31 cellular contexts compared by ENCODE assay signal in genomic region chr3:106386050-106386449, GRCh38.
DNase-seq lines count a peak whose midpoint lies in the region; ATAC-seq, FAIRE-seq and TF ChIP-seq lines count a peak whose summit lies in the region.
"Had no signal": no experiment of that assay in that cellular context is flagged by ENCODE, and none has a peak within 500 bp of the region (broad histone marks: within the 10 kb centered on the region; RNA-seq: fewer than 3 reads in every experiment).

No MANE protein-coding gene starts in this region.

- ATAC-seq in activated B cell treated with CpG ODN at 0.5 μM for 24 hours (ENCODE audit: low read depth) = peak; percentile 80
- ATAC-seq in GM19463 (IDR thresholded peaks at IDR 0.05; ENCODE audit: unreplicated experiment) = no peak
- ATAC-seq in GM18870 (IDR thresholded peaks at IDR 0.05; ENCODE audit: unreplicated experiment) = no peak
- ATAC-seq: A549; activated CD8-positive, alpha-beta T cell treated with anti-CD3 and anti-CD28 coated beads for 36 hours; body of pancreas; GM23338; left ventricle myocardium superior had no signal

- H3K4me3 Mint-ChIP-seq in activated B cell treated with CpG ODN at 0.5 μM for 24 hours = peak overlapping the region; percentile 0
- H3K4me3 Mint-ChIP-seq: activated CD8-positive, alpha-beta T cell treated with anti-CD3 and anti-CD28 coated beads for 36 hours; GM23338 had no signal

- intact Hi-C loops in activated B cell treated with CpG ODN at 0.5 μM for 24 hours (cut with micrococcal nuclease) = no loop called here

- no peaks in the 10 kb centered on the region for H3K27me3 ChIP-seq in BE2C
- H3K27me3 ChIP-seq in tibial nerve = no peaks in the 10 kb centered on the region
- H3K27me3 ChIP-seq: body of pancreas, esophagus muscularis mucosa, right atrium auricular region, spleen, stomach, vagina had no signal

- no peaks in the 10 kb centered on the region for H3K36me3 ChIP-seq in BE2C
- H3K36me3 ChIP-seq in tibial nerve = no peaks in the 10 kb centered on the region
- H3K36me3 ChIP-seq: esophagus muscularis mucosa, right atrium auricular region, spleen, stomach, vagina had no signal

- peaks cover 18% of the 10 kb centered on the region for H3K4me1 Mint-ChIP-seq in activated B cell treated with CpG ODN at 0.5 μM for 24 hours

- H3K9me3 ChIP-seq in BE2C = no peaks in the 10 kb centered on the region
- no peaks in the 10 kb centered on the region for H3K9me3 ChIP-seq in tibial nerve
- H3K9me3 ChIP-seq: A549, body of pancreas, esophagus muscularis mucosa, right atrium auricular region, spleen, stomach, vagina had no signal

- WGBS in tibial nerve, 2 donors = 83 to 87% methylated on average over 3 of the region's 3 CpGs

- FAIRE-seq in GM19239 (lab: Jason Lieb, UNC) = peak; percentile 33
- FAIRE-seq: A549, keratinocyte had no signal

- no peak for TF ChIP-seq POLR2A in tibial nerve (IDR thresholded peaks at IDR 0.05)

- H3K4me1 ChIP-seq in BE2C = peaks cover 35% of the 10 kb centered on the region
- H3K4me1 ChIP-seq in tibial nerve = no peaks in the 10 kb centered on the region
- H3K4me1 ChIP-seq: A549, body of pancreas, esophagus muscularis mucosa, right atrium auricular region, spleen, stomach, vagina had no signal

- TF ChIP-seq CTCF in BE2C (IDR thresholded peaks at IDR 0.05; ENCODE audit: low read depth, low read length) = no peak
- no peak for TF ChIP-seq CTCF in activated B cell treated with CpG ODN at 0.5 μM for 24 hours (IDR thresholded peaks at IDR 0.05)
- TF ChIP-seq CTCF in tibial nerve (IDR thresholded peaks at IDR 0.05) = no peak

- peaks cover 10% of the 10 kb centered on the region for H3K9me3 Mint-ChIP-seq in activated B cell treated with CpG ODN at 0.5 μM for 24 hours
- H3K9me3 Mint-ChIP-seq: activated CD8-positive, alpha-beta T cell treated with anti-CD3 and anti-CD28 coated beads for 36 hours; GM23338 had no signal

- POLR2A ChIA-PET in activated B cell treated with CpG ODN at 0.5 μM for 24 hours (lab: Charles Lee) = no interaction called here

- DNase-seq in BE2C = peak; percentile 60
- no peak for DNase-seq in GM19239 (ENCODE audit: insufficient read length, low spot score)
- peak; percentile 79 to 83 for DNase-seq in NOMO-1 (lab: John Stamatoyannopoulos, UW; ENCODE audit: unreplicated experiment in 2 of 2)
- DNase-seq in activated B cell treated with CpG ODN at 0.5 μM for 24 hours = no peak
- no peak for DNase-seq in NCI-H2081 (lab: John Stamatoyannopoulos, UW)
- no peak for DNase-seq in tibial nerve (ENCODE audit: low spot score in 2 of 2)
- DNase-seq: activated CD8-positive, alpha-beta memory T cell treated with anti-CD3 and anti-CD28 coated beads, Interleukin-2, amount 50 U/mL, for 48 hours; activated CD8-positive, alpha-beta T cell treated with anti-CD3 and anti-CD28 coated beads for 36 hours; activated naive CD4-positive, alpha-beta T cell treated with anti-CD3 and anti-CD28 coated beads, Interleukin-2, amount 50 U/mL, for 16 hours; AML-193; body of pancreas; DMS153; foreskin fibroblast; left ventricle myocardium superior; NCI-H2029; NCI-H526 treated with DMSO at 0.1 percent for 48 hours; RPMI8226; spleen; stimulated activated CD4-positive, alpha-beta T cell treated with anti-CD3 and anti-CD28 coated beads, Interleukin-2, amount 100 ng/mL, for 24 hours; stimulated activated CD8-positive, alpha-beta memory T cell treated with anti-CD3 and anti-CD28 coated beads, Interleukin-4, amount 100 ng/mL, for 48 hours; stomach; T-helper 2 cell had no signal

- H3K27me3 Mint-ChIP-seq in activated B cell treated with CpG ODN at 0.5 μM for 24 hours = no peaks in the 10 kb centered on the region
- H3K27me3 Mint-ChIP-seq: activated CD8-positive, alpha-beta T cell treated with anti-CD3 and anti-CD28 coated beads for 36 hours had no signal

- H3K4me3 ChIP-seq in BE2C (ENCODE audit: low read depth, low read length) = no peak overlapping the region
- H3K4me3 ChIP-seq in tibial nerve = no peak overlapping the region
- H3K4me3 ChIP-seq: A549, body of pancreas, esophagus muscularis mucosa, GM23338, right atrium auricular region, SK-N-MC, spleen, stomach, vagina had no signal

- CTCF ChIA-PET in activated B cell treated with CpG ODN at 0.5 μM for 24 hours (lab: Charles Lee) = no interaction called here

- no peak for TF ChIP-seq EP300 in tibial nerve (IDR thresholded peaks at IDR 0.05)

- H3K36me3 Mint-ChIP-seq in activated B cell treated with CpG ODN at 0.5 μM for 24 hours (ENCODE audit: low read depth) = peaks cover 4% of the 10 kb centered on the region

- H3K27ac Mint-ChIP-seq in activated B cell treated with CpG ODN at 0.5 μM for 24 hours = peak overlapping the region; percentile 42
- H3K27ac Mint-ChIP-seq: activated CD8-positive, alpha-beta T cell treated with anti-CD3 and anti-CD28 coated beads for 36 hours; GM23338 had no signal

- no peak overlapping the region for H3K27ac ChIP-seq in tibial nerve
- H3K27ac ChIP-seq: A549, body of pancreas, esophagus muscularis mucosa, right atrium auricular region, SK-N-MC, spleen, stomach, vagina had no signal

Comparison
In these comparisons a context has a peak if more than half of its experiments do, and no peak if none do; other contexts are left out.
1. DNase-seq: peak in BE2C (single experiment) and NOMO-1 (2 of 2); none in GM19239 (single experiment), activated B cell treated with CpG ODN at 0.5 μM for 24 hours (single experiment), NCI-H2081 (0 of 2) and tibial nerve (0 of 2).